Comparison of ENCODE assay signal across 14 cellular contexts in genomic region chr1:37482796-37483744, GRCh38. TPM values are rescaled to one million over a fixed set of nuclear protein-coding genes. Genes with fewer than 3 reads are reported as not detected.
DNase-seq lines count a peak whose midpoint lies in the region; ATAC-seq and TF ChIP-seq lines count a peak whose summit lies in the region.
"Had no signal": no experiment of that assay in that cellular context is flagged by ENCODE, and none has a peak within 500 bp of the region (broad histone marks: within the 10 kb centered on the region; RNA-seq: fewer than 3 reads in every experiment).

No MANE protein-coding gene starts in this region.

- H3F3A ChIP-seq in smooth muscle cell (ENCODE audit: low read depth) (peaks cover 9% of the 10 kb centered on the region), GM23248 (ENCODE audit: insufficient read depth) (peaks cover 41% of the 10 kb centered on the region)

- H3K9me3 Mint-ChIP-seq in CD8-positive, alpha-beta T cell: no peaks in the 10 kb centered on the region
- H3K9me3 Mint-ChIP-seq in endothelial cell (ENCODE audit: unreplicated experiment): no peaks in the 10 kb centered on the region

- H3K79me2 ChIP-seq in smooth muscle cell (ENCODE audit: low read depth) (peaks cover 18% of the 10 kb centered on the region), GM23248 (ENCODE audit: insufficient read depth) (peaks cover 33% of the 10 kb centered on the region), OCI-LY7 (ENCODE audit: insufficient read depth, low read depth, low read length) (peaks cover 19% of the 10 kb centered on the region; the same call in 1 of the 2 replicates)

- H3K9me3 ChIP-seq in CD8-positive, alpha-beta T cell (ENCODE audit: low read length): no peaks in the 10 kb centered on the region
- H3K9me3 ChIP-seq in T-helper 17 cell (ENCODE audit: control insufficient read depth, low read length, poor library complexity, severe bottlenecking): no peaks in the 10 kb centered on the region
- no peaks in the 10 kb centered on the region for H3K9me3 ChIP-seq in smooth muscle cell (replicated peaks; ENCODE audit: low read depth)
- no peaks in the 10 kb centered on the region for H3K9me3 ChIP-seq in GM23248 (ENCODE audit: low read depth)
- no peaks in the 10 kb centered on the region for H3K9me3 ChIP-seq in OCI-LY7 (ENCODE audit: low read length)

- no peak overlapping the region for H3K4me3 Mint-ChIP-seq in CD8-positive, alpha-beta T cell
- peak overlapping the region; percentile 41 for H3K4me3 Mint-ChIP-seq in T-helper 17 cell
- H3K4me3 Mint-ChIP-seq in endothelial cell (ENCODE audit: unreplicated experiment): peak overlapping the region; percentile 59

- no peaks in the 10 kb centered on the region for H3K27me3 Mint-ChIP-seq in CD8-positive, alpha-beta T cell (ENCODE audit: low read depth)
- no peaks in the 10 kb centered on the region for H3K27me3 Mint-ChIP-seq in T-helper 17 cell
- peaks cover 1% of the 10 kb centered on the region for H3K27me3 Mint-ChIP-seq in endothelial cell (ENCODE audit: unreplicated experiment)

- H3K4me1 ChIP-seq in CD8-positive, alpha-beta T cell (ENCODE audit: insufficient read depth, low read length): peaks cover 44% of the 10 kb centered on the region
- peaks cover 6% of the 10 kb centered on the region for H3K4me1 ChIP-seq in smooth muscle cell (ENCODE audit: low read depth)
- peaks cover 36% of the 10 kb centered on the region for H3K4me1 ChIP-seq in GM23248 (ENCODE audit: insufficient read depth)
- peaks cover 35% of the 10 kb centered on the region for H3K4me1 ChIP-seq in OCI-LY7 (ENCODE audit: insufficient read depth, low read length, poor library complexity, severe bottlenecking)

- no peaks in the 10 kb centered on the region for H3K27me3 ChIP-seq in CD8-positive, alpha-beta T cell (ENCODE audit: insufficient read depth, low read length)
- H3K27me3 ChIP-seq in smooth muscle cell (ENCODE audit: low read depth) (no peaks in the 10 kb centered on the region), GM23248 (replicated peaks; ENCODE audit: insufficient read depth) (no peaks in the 10 kb centered on the region)

- in situ Hi-C loops in GM23248 (cut with MboI): no loop called here

- no peak overlapping the region for H3K27ac ChIP-seq in CD8-positive, alpha-beta T cell (ENCODE audit: low read depth, low read length)
- H3K27ac ChIP-seq in smooth muscle cell (ENCODE audit: low read depth) (peak overlapping the region; percentile 5), GM23248 (no peak overlapping the region), OCI-LY7 (ENCODE audit: low read depth, low read length, poor library complexity, severe bottlenecking) (no peak overlapping the region)

- no peak overlapping the region for H3K4me3 ChIP-seq in CD8-positive, alpha-beta T cell (ENCODE audit: low read depth, low read length)
- H3K4me3 ChIP-seq in smooth muscle cell (no peak overlapping the region), GM23248 (no peak overlapping the region), OCI-LY7 (ENCODE audit: low read depth, low read length, poor library complexity, severe bottlenecking) (no peak overlapping the region)

- DNase-seq in CD8-positive, alpha-beta T cell: peak in 1 of 7 experiments; percentile 6
- DNase-seq in T-helper 17 cell (no peak), endothelial cell (ENCODE audit: low spot score) (no peak), smooth muscle cell (lab: John Stamatoyannopoulos, UW; ENCODE audit: unreplicated experiment) (no peak), GM23248 (no peak), foreskin melanocyte (no peak), OCI-LY7 (ENCODE audit: low spot score) (no peak)
- DNase-seq: amygdala; DMS153; NCI-H1436 treated with DMSO at 0.1 percent for 48 hours; NCI-H69; occipital lobe; stimulated activated naive CD4-positive, alpha-beta T cell treated with Interleukin-2 at 50 U/mL for 16 hours had no signal

- no peak for TF ChIP-seq CTCF in CD8-positive, alpha-beta T cell (IDR thresholded peaks at IDR 0.05)
- TF ChIP-seq CTCF in endothelial cell (IDR thresholded peaks at IDR 0.05; ENCODE audit: unreplicated experiment) (no peak), smooth muscle cell (IDR thresholded peaks at IDR 0.05; ENCODE audit: borderline replicate concordance, insufficient read depth, poor library complexity, severe bottlenecking) (no peak), OCI-LY7 (conservative IDR thresholded peaks at IDR 0.05; ENCODE audit: low read length) (no peak)

- no peak for ATAC-seq in CD8-positive, alpha-beta T cell
- no peak for ATAC-seq in T-helper 17 cell
- ATAC-seq: left colon had no signal

- CTCF ChIA-PET in CD8-positive, alpha-beta T cell (lab: Charles Lee): interaction anchor here (5.0 to 12.1 kb wide), 3 partner anchors 8 to 199 kb away, joined by 31 to 559 read pairs (median 187); partner anchors contain the start of gene ZC3H12A
- CTCF ChIA-PET in OCI-LY7 (lab: Charles Lee; ENCODE audit: unreplicated experiment): no interaction called here

- peak overlapping the region; percentile 64 for H3K27ac Mint-ChIP-seq in CD8-positive, alpha-beta T cell
- peak overlapping the region; percentile 99 for H3K27ac Mint-ChIP-seq in T-helper 17 cell
- H3K27ac Mint-ChIP-seq in endothelial cell (ENCODE audit: unreplicated experiment): no peak overlapping the region

- peaks cover 70% of the 10 kb centered on the region for H3K36me3 Mint-ChIP-seq in CD8-positive, alpha-beta T cell
- H3K36me3 Mint-ChIP-seq in T-helper 17 cell (ENCODE audit: low read depth): peaks cover 5% of the 10 kb centered on the region
- H3K36me3 Mint-ChIP-seq in endothelial cell (ENCODE audit: low read depth, unreplicated experiment): peaks cover 18% of the 10 kb centered on the region

- no TSS peak for BruUV-seq in OCI-LY7 (replicated peaks; lab: Mats Ljungman, UMichigan)

- H3K9me2 ChIP-seq in GM23248 (ENCODE audit: insufficient read depth) (no peaks in the 10 kb centered on the region), OCI-LY7 (ENCODE audit: insufficient read depth, low read length) (no peaks in the 10 kb centered on the region)

- H3K4me2 ChIP-seq in smooth muscle cell (no peak overlapping the region), GM23248 (ENCODE audit: unreplicated experiment) (no peak overlapping the region), OCI-LY7 (ENCODE audit: low read length) (no peak overlapping the region)

- H2AFZ ChIP-seq in smooth muscle cell (ENCODE audit: low read depth) (no peak overlapping the region), GM23248 (no peak overlapping the region), OCI-LY7 (ENCODE audit: low read length) (no peak overlapping the region)

- peaks cover 45% of the 10 kb centered on the region for H3K4me1 Mint-ChIP-seq in CD8-positive, alpha-beta T cell (ENCODE audit: low read depth)
- H3K4me1 Mint-ChIP-seq in T-helper 17 cell (peaks cover 33% of the 10 kb centered on the region), endothelial cell (ENCODE audit: unreplicated experiment) (peaks cover 12% of the 10 kb centered on the region)

- H3K36me3 ChIP-seq in CD8-positive, alpha-beta T cell (ENCODE audit: insufficient read depth, low read length): peaks cover 35% of the 10 kb centered on the region
- H3K36me3 ChIP-seq in smooth muscle cell (ENCODE audit: low read depth): no peaks in the 10 kb centered on the region
- 0 out of 2 replicates have a peak, but pooled peaks cover 17% of the 10 kb centered on the region for H3K36me3 ChIP-seq in GM23248 (ENCODE audit: low read depth)
- peaks cover 67% of the 10 kb centered on the region for H3K36me3 ChIP-seq in OCI-LY7 (ENCODE audit: insufficient read depth, low read length)

- POLR2A ChIA-PET in CD8-positive, alpha-beta T cell (lab: Charles Lee): interaction anchor here (0.6 to 6.2 kb wide), 2 partner anchors 6 to 28 kb away, joined by 3 to 66 read pairs; partner anchors contain the start of gene ZC3H12A
- POLR2A ChIA-PET in OCI-LY7 (lab: Charles Lee): no interaction called here

- 96% methylated on average over 24 of the region's 29 CpGs for WGBS in smooth muscle cell (ENCODE audit: low lambda C conversion rate)
- WGBS in GM23248 (ENCODE audit: low coverage in 1 of 2, low lambda C conversion rate in 2 of 2, missing lambda C conversion rate in 2 of 2), 2 experiments: 89 to 91% methylated on average over 24 to 29 of the region's 29 CpGs

- intact Hi-C loops in CD8-positive, alpha-beta T cell (cut with DNase I, micrococcal nuclease): no loop called here
- intact Hi-C loops in OCI-LY7 (cut with micrococcal nuclease; ENCODE audit: unreplicated experiment): no loop called here

- H4K20me1 ChIP-seq in smooth muscle cell (ENCODE audit: low read depth) (peaks cover 52% of the 10 kb centered on the region), GM23248 (ENCODE audit: insufficient read depth) (no peaks in the 10 kb centered on the region), OCI-LY7 (ENCODE audit: insufficient read depth, low read length) (peaks cover 3% of the 10 kb centered on the region; the same call in 1 of the 2 replicates)

- H3K9ac ChIP-seq in smooth muscle cell (ENCODE audit: low read depth): no peak overlapping the region
- H3K9ac ChIP-seq in GM23248: no peak overlapping the region

RNA-seq across cellular contexts. Expression of gene ZC3H12A, which starts 8.7 kb away (rescaled TPM):
- 100 to 1,000 TPM; 202 to 205 TPM for total RNA-seq in CD8-positive, alpha-beta T cell
- total RNA-seq in T-helper 17 cell (100 to 1,000 TPM; 166 to 170 TPM), endothelial cell (ENCODE audit: unreplicated experiment) (5.4 TPM), smooth muscle cell (13.2 and 21.3 TPM in 2 replicates), OCI-LY7 (2022) (9.8 and 11.5 TPM in 2 replicates)
- polyA plus RNA-seq in smooth muscle cell (29.6 and 35.8 TPM in 2 replicates), GM23248 (2016; fragmentation: Nextera tagmentation; extraction: Ambion mirVana) (5.0 and 7.1 TPM in 2 replicates)
- total RNA-seq in GM23248 (2014; rRNA removed; shearing (Covaris generic)): 8.9 and 9.2 TPM in 2 replicates
- 11.2 and 20.7 TPM in 2 replicates for total RNA-seq in OCI-LY7 (2014; rRNA removed; shearing (Covaris generic))

RNA-seq across cellular contexts. Expression of gene MEAF6, which starts 31.5 kb away (rescaled TPM):
- 10 to 100 TPM; 43.4 to 46.0 TPM for total RNA-seq in CD8-positive, alpha-beta T cell
- 10 to 100 TPM; 54.7 to 58.0 TPM for total RNA-seq in T-helper 17 cell
- total RNA-seq in endothelial cell (ENCODE audit: unreplicated experiment): 50.6 TPM
- total RNA-seq in smooth muscle cell: 65.1 and 87.6 TPM in 2 replicates
- 58.8 and 60.7 TPM in 2 replicates for polyA plus RNA-seq in smooth muscle cell
- total RNA-seq in GM23248 (2014; rRNA removed; shearing (Covaris generic)): 116 and 117 TPM in 2 replicates
- polyA plus RNA-seq in GM23248 (2016; fragmentation: Nextera tagmentation; extraction: Ambion mirVana): 96.2 and 99.5 TPM in 2 replicates
- total RNA-seq in OCI-LY7 (2014; rRNA removed; shearing (Covaris generic)): 74.3 and 121 TPM in 2 replicates
- total RNA-seq in OCI-LY7 (2022): 69.8 and 73.8 TPM in 2 replicates
